8 cellular contexts compared by ENCODE assay signal in genomic region chr4:2008921-2009650, GRCh38. TPM values are rescaled to one million over a fixed set of nuclear protein-coding genes. Genes with fewer than 3 reads are reported as not detected.
DNase-seq lines count a peak whose midpoint lies in the region; ATAC-seq and FAIRE-seq lines count a peak whose summit lies in the region.

Gene NELFA (minus strand): TSS chr4:2008974. CDS start chr4:2008959, 15 bp downstream.

- in situ Hi-C loops in GM23248 (cut with MboI) = no loop called here

- H3K27ac Mint-ChIP-seq in activated T-helper 1 cell treated with anti-CD3 and anti-CD28 coated beads, Interleukin-12 subunit alpha, Interleukin-12 subunit beta, Interleukin-2, Interleukin-4 antibody, amounts not matched to agents 30 ng/mL and 10 ng/mL and 1 ng/mL, durations not matched to agents 14 hours and 24 hours and 36 hours = peak within 1 kb of the TSS; percentile 88
- peak within 1 kb of the TSS; percentile 94 to 99 (median 96) for H3K27ac Mint-ChIP-seq in naive B cell
- H3K27ac Mint-ChIP-seq in stimulated activated effector memory CD8-positive, alpha-beta T cell treated with anti-CD3 and anti-CD28 coated beads, Interleukin-12 subunit alpha, Interleukin-12 subunit beta, amount 100 ng/mL, for 72 hours = peak within 1 kb of the TSS; percentile 96

- H3K36me3 ChIP-seq in GM23248 (ENCODE audit: low read depth) = no peaks in the 10 kb centered on the region
- peaks cover 27% of the 10 kb centered on the region for H3K36me3 ChIP-seq in Karpas-422 (ENCODE audit: insufficient read depth, low read length)

- H3K27me3 ChIP-seq in GM23248 (replicated peaks; ENCODE audit: insufficient read depth) (no peaks in the 10 kb centered on the region), Karpas-422 (ENCODE audit: low read length) (no peaks in the 10 kb centered on the region)

- H4K20me1 ChIP-seq in GM23248 (ENCODE audit: insufficient read depth) = no peaks in the 10 kb centered on the region
- H4K20me1 ChIP-seq in Karpas-422 (ENCODE audit: insufficient read depth, low read depth, low read length) = peaks cover 15% of the 10 kb centered on the region

- H3K9me3 Mint-ChIP-seq in activated T-helper 1 cell treated with anti-CD3 and anti-CD28 coated beads, Interleukin-12 subunit alpha, Interleukin-12 subunit beta, Interleukin-2, Interleukin-4 antibody, amounts not matched to agents 30 ng/mL and 10 ng/mL and 1 ng/mL, durations not matched to agents 14 hours and 24 hours and 36 hours = no peaks in the 10 kb centered on the region
- H3K9me3 Mint-ChIP-seq in naive B cell = no peaks in the 10 kb centered on the region
- H3K9me3 Mint-ChIP-seq in stimulated activated effector memory CD8-positive, alpha-beta T cell treated with anti-CD3 and anti-CD28 coated beads, Interleukin-12 subunit alpha, Interleukin-12 subunit beta, amount 100 ng/mL, for 72 hours = no peaks in the 10 kb centered on the region

- H3K4me2 ChIP-seq in GM23248 (ENCODE audit: unreplicated experiment) (peak within 1 kb of the TSS; percentile 96), Karpas-422 (ENCODE audit: low read depth, low read length, poor library complexity, severe bottlenecking) (peak within 1 kb of the TSS; percentile 93)

- H3K79me2 ChIP-seq in GM23248 (ENCODE audit: insufficient read depth) (peaks cover 46% of the 10 kb centered on the region), Karpas-422 (ENCODE audit: low read length) (peaks cover 48% of the 10 kb centered on the region)

- DNase-seq in Daoy (ENCODE audit: low read depth) = peak; percentile 93
- peak; percentile 97 for DNase-seq in GM23248
- peak; percentile 98 for DNase-seq in Karpas-422
- peak; percentile 83 for DNase-seq in RCC 7860 (ENCODE audit: low spot score)
- peak; percentile 91 for DNase-seq in activated T-helper 1 cell treated with anti-CD3 and anti-CD28 coated beads, Interleukin-12 subunit alpha, Interleukin-12 subunit beta, Interleukin-2, Interleukin-4 antibody, amounts not matched to agents 30 ng/mL and 10 ng/mL and 1 ng/mL, durations not matched to agents 14 hours and 24 hours and 36 hours (ENCODE audit: low spot score)
- DNase-seq in fibroblast of gingiva (ENCODE audit: low read depth) = peak; percentile 89
- DNase-seq in naive B cell = peak; percentile 94
- DNase-seq in stimulated activated effector memory CD8-positive, alpha-beta T cell treated with anti-CD3 and anti-CD28 coated beads, Interleukin-12 subunit alpha, Interleukin-12 subunit beta, amount 100 ng/mL, for 72 hours (ENCODE audit: low spot score in 2 of 2) = peak; percentile 94 to 98

- no peaks in the 10 kb centered on the region for H3K9me3 ChIP-seq in GM23248 (ENCODE audit: low read depth)
- no peaks in the 10 kb centered on the region for H3K9me3 ChIP-seq in Karpas-422 (ENCODE audit: low read length)

- H2AFZ ChIP-seq in GM23248 (peak within 1 kb of the TSS; percentile 89), Karpas-422 (ENCODE audit: low read length) (peak within 1 kb of the TSS; percentile 97)

- H3K36me3 Mint-ChIP-seq in activated T-helper 1 cell treated with anti-CD3 and anti-CD28 coated beads, Interleukin-12 subunit alpha, Interleukin-12 subunit beta, Interleukin-2, Interleukin-4 antibody, amounts not matched to agents 30 ng/mL and 10 ng/mL and 1 ng/mL, durations not matched to agents 14 hours and 24 hours and 36 hours (ENCODE audit: low read depth) = peaks cover 16% of the 10 kb centered on the region
- H3K36me3 Mint-ChIP-seq in naive B cell = no peaks in the 10 kb centered on the region
- H3K36me3 Mint-ChIP-seq in stimulated activated effector memory CD8-positive, alpha-beta T cell treated with anti-CD3 and anti-CD28 coated beads, Interleukin-12 subunit alpha, Interleukin-12 subunit beta, amount 100 ng/mL, for 72 hours = peaks cover 39% of the 10 kb centered on the region

- H3K4me1 ChIP-seq in GM23248 (ENCODE audit: insufficient read depth) (peaks cover 11% of the 10 kb centered on the region; the same call in 1 of the 2 replicates), Karpas-422 (ENCODE audit: low read length) (peaks cover 20% of the 10 kb centered on the region)

- intact Hi-C loops in activated T-helper 1 cell treated with anti-CD3 and anti-CD28 coated beads, Interleukin-12 subunit alpha, Interleukin-12 subunit beta, Interleukin-2, Interleukin-4 antibody, amounts not matched to agents 30 ng/mL and 10 ng/mL and 1 ng/mL, durations not matched to agents 14 hours and 24 hours and 36 hours (cut with micrococcal nuclease) = loop anchor here (1.0 to 5.0 kb wide), 10 partner anchors 33 to 662 kb away; partner anchors contain the start of genes CFAP99, FAM193A, FAM53A and LETM1

- peak within 1 kb of the TSS; percentile 92 for H3K4me3 Mint-ChIP-seq in activated T-helper 1 cell treated with anti-CD3 and anti-CD28 coated beads, Interleukin-12 subunit alpha, Interleukin-12 subunit beta, Interleukin-2, Interleukin-4 antibody, amounts not matched to agents 30 ng/mL and 10 ng/mL and 1 ng/mL, durations not matched to agents 14 hours and 24 hours and 36 hours
- H3K4me3 Mint-ChIP-seq in naive B cell = peak within 1 kb of the TSS; percentile 91 to 98 (median 94)
- H3K4me3 Mint-ChIP-seq in stimulated activated effector memory CD8-positive, alpha-beta T cell treated with anti-CD3 and anti-CD28 coated beads, Interleukin-12 subunit alpha, Interleukin-12 subunit beta, amount 100 ng/mL, for 72 hours = peak within 1 kb of the TSS; percentile 84

- H3K9ac ChIP-seq in GM23248 (peak within 1 kb of the TSS; percentile 89), Karpas-422 (ENCODE audit: low read length) (peak within 1 kb of the TSS; percentile 98)

- 1% methylated on average over 61 to 90 of the region's 95 CpGs for WGBS in GM23248 (ENCODE audit: low coverage in 1 of 2, low lambda C conversion rate in 2 of 2, missing lambda C conversion rate in 2 of 2), 2 experiments

- H3K4me3 ChIP-seq in GM23248 = peak within 1 kb of the TSS; percentile 93
- H3K4me3 ChIP-seq in Karpas-422 (ENCODE audit: low read length) = peak within 1 kb of the TSS; percentile 95

- no peak for FAIRE-seq in RCC 7860 (lab: Jason Lieb, UNC)

- ATAC-seq in naive B cell (ENCODE audit: low read depth in 2 of 2) = peak; percentile 80 to 81
- ATAC-seq in stimulated activated effector memory CD8-positive, alpha-beta T cell treated with anti-CD3 and anti-CD28 coated beads, Interleukin-12 subunit alpha, Interleukin-12 subunit beta, amount 100 ng/mL, for 72 hours = peak; percentile 90

- H3K27me3 Mint-ChIP-seq in activated T-helper 1 cell treated with anti-CD3 and anti-CD28 coated beads, Interleukin-12 subunit alpha, Interleukin-12 subunit beta, Interleukin-2, Interleukin-4 antibody, amounts not matched to agents 30 ng/mL and 10 ng/mL and 1 ng/mL, durations not matched to agents 14 hours and 24 hours and 36 hours (ENCODE audit: insufficient read depth) = peaks cover 18% of the 10 kb centered on the region
- peaks cover 0 to 8% (median under 1%) of the 10 kb centered on the region in 3 donors for H3K27me3 Mint-ChIP-seq in naive B cell

- H3K9me2 ChIP-seq in GM23248 (ENCODE audit: insufficient read depth) (no peaks in the 10 kb centered on the region), Karpas-422 (replicated peaks; ENCODE audit: insufficient read depth, low read length) (no peaks in the 10 kb centered on the region)

- H3F3A ChIP-seq in GM23248 (ENCODE audit: insufficient read depth) = no peaks in the 10 kb centered on the region

- H3K4me1 Mint-ChIP-seq in activated T-helper 1 cell treated with anti-CD3 and anti-CD28 coated beads, Interleukin-12 subunit alpha, Interleukin-12 subunit beta, Interleukin-2, Interleukin-4 antibody, amounts not matched to agents 30 ng/mL and 10 ng/mL and 1 ng/mL, durations not matched to agents 14 hours and 24 hours and 36 hours (ENCODE audit: low read depth) = peaks cover 31% of the 10 kb centered on the region
- H3K4me1 Mint-ChIP-seq in naive B cell = peaks cover 22 to 39% (median 36%) of the 10 kb centered on the region in 3 donors
- peaks cover 35% of the 10 kb centered on the region for H3K4me1 Mint-ChIP-seq in stimulated activated effector memory CD8-positive, alpha-beta T cell treated with anti-CD3 and anti-CD28 coated beads, Interleukin-12 subunit alpha, Interleukin-12 subunit beta, amount 100 ng/mL, for 72 hours

- H3K27ac ChIP-seq in GM23248 = peak within 1 kb of the TSS; percentile 81
- peak within 1 kb of the TSS; percentile 84 for H3K27ac ChIP-seq in Karpas-422 (ENCODE audit: low read length)

RNA-seq across cellular contexts. Expression of gene NELFA, which starts in this region (rescaled TPM):
- 22.9 and 27.4 TPM in 2 replicates for total RNA-seq in Daoy (2014; rRNA removed; shearing (Covaris generic))
- 16.9 and 18.7 TPM in 2 replicates for total RNA-seq in GM23248 (2014; rRNA removed; shearing (Covaris generic))
- 23.6 and 23.9 TPM in 2 replicates for polyA plus RNA-seq in GM23248 (2016; fragmentation: Nextera tagmentation; extraction: Ambion mirVana)
- 22.6 and 44.6 TPM in 2 replicates for total RNA-seq in Karpas-422 (2014; rRNA removed; shearing (Covaris generic); ENCODE audit: low replicate concordance)
- total RNA-seq in activated T-helper 1 cell treated with anti-CD3 and anti-CD28 coated beads, Interleukin-12 subunit alpha, Interleukin-12 subunit beta, Interleukin-2, Interleukin-4 antibody, amounts not matched to agents 30 ng/mL and 10 ng/mL and 1 ng/mL, durations not matched to agents 14 hours and 24 hours and 36 hours = 52.9 and 55.4 TPM in 2 replicates
- 10 to 100 TPM; 11.0 to 42.3 (median 25.4) TPM for polyA plus RNA-seq in naive B cell (ENCODE audit: low read depth in 6 of 6)

Comparison
In these comparisons a context has a peak if more than half of its experiments do, and no peak if none do; other contexts are left out.
1. Peak in every context shown above with its lines: DNase-seq, ATAC-seq, H3K4me3 ChIP-seq and H3K27ac ChIP-seq.